ENCODE assay signal across 25 cellular contexts in genomic region chr20:48165401-48165685, GRCh38.
"Had no signal": no experiment of that assay in that cellular context is flagged by ENCODE, and none has a peak within 500 bp of the region (broad histone marks: within the 10 kb centered on the region; RNA-seq: fewer than 3 reads in every experiment).

No MANE protein-coding gene starts in this region.

- H3K27me3 ChIP-seq: hepatocyte, right atrium auricular region, right lobe of liver, thyroid gland, upper lobe of right lung had no signal

- H3K27ac ChIP-seq: heart right ventricle, hepatocyte, left ventricle myocardium inferior, right atrium auricular region, right lobe of liver, thyroid gland, transverse colon, upper lobe of right lung had no signal

- H3K4me1 ChIP-seq: heart right ventricle, left ventricle myocardium inferior, right atrium auricular region, right lobe of liver, thyroid gland, upper lobe of right lung had no signal

- ATAC-seq: heart right ventricle; natural killer cell; right lobe of liver; stimulated activated memory B cell treated with anti-CD40 and anti-IgM and Interleukin-4, amounts not matched to agents 10 μg/mL and 1 μg/mL and 100 μg/mL, for 72 hours; stimulated activated naive CD8-positive, alpha-beta T cell treated with anti-CD3 and anti-CD28 coated beads, Interleukin-15, amount 100 ng/mL, for 72 hours; upper lobe of right lung had no signal

- H3K4me3 Mint-ChIP-seq: mesothelial cell of epicardium; naive B cell; natural killer cell; stimulated activated memory B cell treated with anti-CD40 and anti-IgM and Interleukin-4, amounts not matched to agents 10 μg/mL and 1 μg/mL and 100 μg/mL, for 72 hours; stimulated activated naive CD8-positive, alpha-beta T cell treated with anti-CD3 and anti-CD28 coated beads, Interleukin-15, amount 100 ng/mL, for 72 hours had no signal

- H2AFZ ChIP-seq: hepatocyte had no signal

- H3K9me3 Mint-ChIP-seq: mesothelial cell of epicardium; natural killer cell; stimulated activated naive CD8-positive, alpha-beta T cell treated with anti-CD3 and anti-CD28 coated beads, Interleukin-15, amount 100 ng/mL, for 72 hours had no signal

- DNase-seq: heart right ventricle; islet precursor cell; left ventricle myocardium inferior; mesendoderm; naive B cell; natural killer cell; nucleus accumbens; right lobe of liver; stimulated activated CD4-positive, alpha-beta T cell treated with anti-CD3 and anti-CD28 coated beads, Interleukin-1b, Interleukin-23, amount 100 ng/mL, for 48 hours; stimulated activated CD4-positive, alpha-beta T cell treated with anti-CD3 and anti-CD28 coated beads, Interleukin-2, amount 100 ng/mL, for 48 hours; stimulated activated CD4-positive, alpha-beta T cell treated with anti-CD3 and anti-CD28 coated beads, Interleukin-4, amount 100 ng/mL, for 4 hours; stimulated activated CD8-positive, alpha-beta memory T cell treated with anti-CD3 and anti-CD28 coated beads, Interleukin-4, amount 100 ng/mL, for 48 hours; stimulated activated naive CD4-positive, alpha-beta T cell treated with Interleukin-2 at 50 U/mL for 16 hours; stimulated activated naive CD8-positive, alpha-beta T cell treated with anti-CD3 and anti-CD28 coated beads, Interleukin-15, amount 100 ng/mL, for 72 hours; substantia nigra; thyroid gland; transverse colon; upper lobe of right lung had no signal

- H3K4me3 ChIP-seq: heart right ventricle, hepatocyte, left ventricle myocardium inferior, lung, right atrium auricular region, right lobe of liver, smooth muscle cell, thyroid gland, transverse colon, upper lobe of right lung had no signal

- H3K27ac Mint-ChIP-seq: mesothelial cell of epicardium; natural killer cell; progenitor cell of endocrine pancreas; stimulated activated memory B cell treated with anti-CD40 and anti-IgM and Interleukin-4, amounts not matched to agents 10 μg/mL and 1 μg/mL and 100 μg/mL, for 72 hours; stimulated activated naive CD8-positive, alpha-beta T cell treated with anti-CD3 and anti-CD28 coated beads, Interleukin-15, amount 100 ng/mL, for 72 hours had no signal

- H3K79me2 ChIP-seq: hepatocyte had no signal

- H3K36me3 Mint-ChIP-seq: mesothelial cell of epicardium; naive B cell; natural killer cell; stimulated activated memory B cell treated with anti-CD40 and anti-IgM and Interleukin-4, amounts not matched to agents 10 μg/mL and 1 μg/mL and 100 μg/mL, for 72 hours had no signal

- H3K4me1 Mint-ChIP-seq: mesothelial cell of epicardium; natural killer cell; stimulated activated memory B cell treated with anti-CD40 and anti-IgM and Interleukin-4, amounts not matched to agents 10 μg/mL and 1 μg/mL and 100 μg/mL, for 72 hours; stimulated activated naive CD8-positive, alpha-beta T cell treated with anti-CD3 and anti-CD28 coated beads, Interleukin-15, amount 100 ng/mL, for 72 hours had no signal

- H3K4me2 ChIP-seq: hepatocyte, smooth muscle cell had no signal

- H3K36me3 ChIP-seq: heart right ventricle, left ventricle myocardium inferior, right atrium auricular region, right lobe of liver, thyroid gland, transverse colon, upper lobe of right lung had no signal

- H3K9me3 ChIP-seq: heart right ventricle, left ventricle myocardium inferior, right atrium auricular region, right lobe of liver, thyroid gland, transverse colon, upper lobe of right lung had no signal
